Comparison of ENCODE assay signal across 8 cellular contexts in the genomic region with DNA sequence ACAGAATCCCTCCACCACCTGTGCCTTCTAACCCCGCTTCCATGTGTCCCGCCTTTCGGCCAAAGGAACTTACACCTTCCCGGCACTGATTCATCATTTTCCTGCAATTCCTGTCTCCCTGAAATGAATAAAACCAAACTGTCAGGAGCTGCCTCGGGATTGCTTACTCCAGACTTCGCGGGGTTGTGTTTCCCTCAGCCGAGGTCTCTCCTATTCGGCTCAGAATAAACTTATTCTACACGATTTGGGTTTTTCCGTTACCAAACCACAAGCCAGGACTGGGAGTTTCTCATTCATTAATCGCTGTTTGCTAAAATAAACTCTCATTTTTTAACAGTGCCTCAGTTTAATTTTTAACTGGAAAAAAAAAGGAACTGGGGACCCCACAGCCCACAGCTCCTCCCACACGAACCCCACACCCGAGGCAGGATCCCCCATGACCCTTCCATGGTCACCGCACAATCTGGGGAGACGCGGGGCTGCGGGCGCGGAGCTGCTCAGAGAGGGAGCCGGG. TPM values are rescaled to one million over a fixed set of nuclear protein-coding genes. Genes with fewer than 3 reads are reported as not detected.
DNase-seq lines count a peak whose midpoint lies in the region; ATAC-seq and TF ChIP-seq lines count a peak whose summit lies in the region.

No MANE protein-coding gene starts in this region.

- intact Hi-C loops in sciatic nerve (cut with DNase I): no loop called here

- H3K9ac ChIP-seq in SK-N-MC (ENCODE audit: insufficient read length): peak overlapping the region; percentile 30

- TF ChIP-seq CTCF in AG10803 (conservative IDR thresholded peaks at IDR 0.05; ENCODE audit: low read length): no peak
- no peak for TF ChIP-seq CTCF in fibroblast of villous mesenchyme (IDR thresholded peaks at IDR 0.05; ENCODE audit: insufficient read depth, low read depth, low read length)

- H3K9me3 ChIP-seq in SK-N-MC (ENCODE audit: low read depth, low read length): no peaks in the 10 kb centered on the region

- no peak overlapping the region for H3K27ac ChIP-seq in SK-N-MC

- DNase-seq in AG10803 (ENCODE audit: low read depth) (no peak), SK-N-MC (ENCODE audit: low read depth, low spot score) (no peak), fibroblast of villous mesenchyme (ENCODE audit: low read depth) (no peak), skeletal muscle cell (ENCODE audit: low read depth) (no peak), erythroblast (lab: John Stamatoyannopoulos, UW) (no peak), inferior parietal cortex (ENCODE audit: extremely low spot score) (no peak), sciatic nerve (ENCODE audit: low spot score) (no peak)

- H3K4me3 ChIP-seq in AG10803 (ENCODE audit: low read length) (peak overlapping the region; percentile 80), SK-N-MC (peak overlapping the region; percentile 77), fibroblast of villous mesenchyme (ENCODE audit: low read depth, low read length) (peak overlapping the region; percentile 79), skeletal muscle cell (ENCODE audit: low read depth, low read length) (peak overlapping the region; percentile 71)

- TF ChIP-seq POLR2A in erythroblast (IDR thresholded peaks at IDR 0.05; ENCODE audit: low read length): no peak

- no peaks in the 10 kb centered on the region for H3K36me3 ChIP-seq in SK-N-MC (ENCODE audit: insufficient read depth, low read length)

- ATAC-seq in GM19467 (IDR thresholded peaks at IDR 0.05; ENCODE audit: unreplicated experiment) (peak; percentile 12), sciatic nerve (no peak)

RNA-seq across cellular contexts. Expression of gene ZNF878, which starts 0.6 kb away (rescaled TPM):
- total RNA-seq in fibroblast of villous mesenchyme (under 0.01 TPM in 2 replicates), sciatic nerve (0.27 TPM)

RNA-seq across cellular contexts. Expression of gene ZNF844, which starts 12.4 kb away (rescaled TPM):
- total RNA-seq in fibroblast of villous mesenchyme: 1.3 and 1.7 TPM in 2 replicates
- total RNA-seq in sciatic nerve: 21.3 TPM

RNA-seq across cellular contexts. Expression of gene ZNF433, which starts 16.6 kb away (rescaled TPM):
- total RNA-seq in fibroblast of villous mesenchyme: 1.3 and 4.2 TPM in 2 replicates
- 4.8 TPM for total RNA-seq in sciatic nerve
